27 cellular contexts compared by ENCODE assay signal in the genomic region with DNA sequence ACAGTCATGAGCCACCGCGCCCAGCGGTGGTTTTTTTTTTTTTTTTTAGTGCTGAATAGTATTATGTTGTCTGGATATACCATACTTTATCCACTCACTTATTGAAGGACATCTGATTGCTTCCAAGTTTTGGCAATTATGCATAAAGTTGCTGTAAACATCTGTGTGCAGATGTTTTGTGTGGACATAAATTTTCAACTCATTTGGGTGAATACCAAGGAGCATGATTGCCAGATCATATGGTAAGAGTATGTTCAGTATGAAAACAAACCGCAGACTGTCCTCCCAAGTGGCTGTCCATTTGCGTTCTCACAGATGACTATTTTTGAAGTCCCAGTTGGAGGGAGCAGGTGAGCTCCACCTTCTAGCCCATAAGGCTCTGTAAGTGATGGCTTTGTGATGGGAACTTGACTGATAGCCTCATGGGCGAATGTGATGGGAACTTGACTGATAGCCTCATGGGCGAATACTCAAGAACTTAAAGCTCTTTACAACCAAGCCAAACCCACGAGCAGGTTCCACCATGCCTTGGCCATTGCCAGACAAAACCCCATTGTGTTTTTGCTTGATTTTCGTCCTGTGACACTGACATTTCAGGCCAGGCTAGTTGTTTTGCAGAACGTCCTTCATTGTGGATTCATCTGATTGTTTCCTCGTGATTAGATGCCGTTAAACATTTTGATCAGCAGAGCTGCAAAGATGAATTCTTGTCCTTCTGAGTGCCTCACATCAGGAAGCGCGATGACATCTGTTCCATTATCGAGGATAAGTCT. TPM values are rescaled to one million over a fixed set of nuclear protein-coding genes. Genes with fewer than 3 reads are reported as not detected.
DNase-seq lines count a peak whose midpoint lies in the region; ATAC-seq, FAIRE-seq and TF ChIP-seq lines count a peak whose summit lies in the region.
"Had no signal": no experiment of that assay in that cellular context is flagged by ENCODE, and none has a peak within 500 bp of the region (broad histone marks: within the 10 kb centered on the region; RNA-seq: fewer than 3 reads in every experiment).

No MANE protein-coding gene starts in this region.

- no peak overlapping the region for H3K4me3 Mint-ChIP-seq in osteocyte (ENCODE audit: unreplicated experiment)
- H3K4me3 Mint-ChIP-seq: CD4-positive, alpha-beta memory T cell had no signal

- ATAC-seq in GM19455 (IDR thresholded peaks at IDR 0.05; ENCODE audit: unreplicated experiment) (no peak), HG03196 (IDR thresholded peaks at IDR 0.05; ENCODE audit: unreplicated experiment) (no peak), GM18498 (IDR thresholded peaks at IDR 0.05; ENCODE audit: unreplicated experiment) (no peak)
- ATAC-seq: A549, GM12878, HepG2 had no signal

- H3K36me3 ChIP-seq in bronchial epithelial cell (ENCODE audit: control insufficient read depth, insufficient read depth, low read length): no peaks in the 10 kb centered on the region
- H3K36me3 ChIP-seq: SJSA1 had no signal

- H3K27me3 Mint-ChIP-seq in osteocyte (ENCODE audit: unreplicated experiment): no peaks in the 10 kb centered on the region

- H3K36me3 Mint-ChIP-seq in osteocyte (ENCODE audit: unreplicated experiment): peaks cover 13% of the 10 kb centered on the region
- H3K36me3 Mint-ChIP-seq: CD4-positive, alpha-beta memory T cell had no signal

- no peaks in the 10 kb centered on the region for H3K9me3 Mint-ChIP-seq in osteocyte (ENCODE audit: unreplicated experiment)
- H3K9me3 Mint-ChIP-seq: CD4-positive, alpha-beta memory T cell had no signal

- DNase-seq in bronchial epithelial cell (ENCODE audit: low read depth) (no peak), fibroblast of gingiva (ENCODE audit: low read depth) (peak; percentile 56), osteocyte (ENCODE audit: extremely low spot score, unreplicated experiment) (no peak), H4 (ENCODE audit: low spot score) (no peak)
- DNase-seq: AML-193; C1 segment of cervical spinal cord; CD4-positive, alpha-beta memory T cell; COR-L47; GDM1; Karpas-422; NCI-H1092; NCI-H1436; NCI-H187; NCI-H2081 treated with DMSO at 0.1 percent for 48 hours; NCI-H2171; NCI-H226; NCI-H510A; Right ventricle myocardium superior; RPMI8226 had no signal

- H3K4me3 ChIP-seq in bronchial epithelial cell (ENCODE audit: low read depth, low read length): no peak overlapping the region
- H3K4me3 ChIP-seq: A549, GM12878, SJSA1 had no signal

- no peak for TF ChIP-seq CTCF in bronchial epithelial cell (IDR thresholded peaks at IDR 0.05; ENCODE audit: insufficient read depth, low read length, severe bottlenecking)
- TF ChIP-seq CTCF in osteocyte (IDR thresholded peaks at IDR 0.05): no peak

- peak overlapping the region; percentile 27 for H3K27ac Mint-ChIP-seq in osteocyte (ENCODE audit: unreplicated experiment)

- peak; percentile 47 for FAIRE-seq in bronchial epithelial cell (lab: Jason Lieb, UNC)
- FAIRE-seq: A549, GM12878, H54, HepG2 had no signal

- no peaks in the 10 kb centered on the region for H3K27me3 ChIP-seq in bronchial epithelial cell (ENCODE audit: control insufficient read depth, insufficient read depth, low read length)
- H3K27me3 ChIP-seq: SJSA1 had no signal

- peaks cover 4% of the 10 kb centered on the region for H3K4me1 Mint-ChIP-seq in osteocyte (ENCODE audit: unreplicated experiment)

RNA-seq across cellular contexts. Expression of gene ZBTB2, which starts 51.0 kb away (rescaled TPM):
- total RNA-seq in bronchial epithelial cell (5.4 and 9.2 TPM in 2 replicates), osteocyte (12.3 and 12.6 TPM in 2 replicates)
- 12.4 and 17.2 TPM in 2 replicates for total RNA-seq in H4 (2014; rRNA removed; shearing (Covaris generic))
